In genomic region chr19:48817585-48818124, GRCh38 we compare ENCODE assay signal across 16 cellular contexts. TPM values are rescaled to one million over a fixed set of nuclear protein-coding genes. Genes with fewer than 3 reads are reported as not detected.
A peak's percentile ranks its signal among the peaks of the same experiment; 100 is the strongest.
DNase-seq lines count a peak whose midpoint lies in the region; ATAC-seq, FAIRE-seq and TF ChIP-seq lines count a peak whose summit lies in the region.
"Had no signal": no experiment of that assay in that cellular context is flagged by ENCODE, and none has a peak within 500 bp of the region (broad histone marks: within the 10 kb centered on the region; RNA-seq: fewer than 3 reads in every experiment).

No MANE protein-coding gene starts in this region.

- DNase-seq in NCI-H1417 (lab: John Stamatoyannopoulos, UW) (peak in 2 of 3 experiments; percentile 15 to 44), NCI-H1417 treated with DMSO at 0.1 percent for 48 hours (lab: John Stamatoyannopoulos, UW) (no peak), K562 (ENCODE audit: extremely low read depth in 1 of 4, low spot score in 3 of 4) (no peak), pancreas (no peak), upper lobe of left lung (no peak), WERI-Rb-1 (no peak), NCI-H226 (no peak)
- DNase-seq in activated naive CD4-positive, alpha-beta T cell (lab: John Stamatoyannopoulos, UW) = no peak
- DNase-seq: C1 segment of cervical spinal cord, Kasumi-1, NCI-H446 treated with DMSO at 0.1 percent for 48 hours, NCI-H82, Right ventricle myocardium superior had no signal

- H3K79me2 ChIP-seq in K562 (ENCODE audit: control insufficient read depth, insufficient read depth, low read length) = no peaks in the 10 kb centered on the region

- intact Hi-C loops in K562 (cut with micrococcal nuclease) (no loop called here), pancreas (cut with DNase I) (no loop called here)

- BruUV-seq in K562 (replicated peaks; lab: Mats Ljungman, UMichigan) = no TSS peak

- H3K27me3 ChIP-seq in K562 (ENCODE audit: control insufficient read depth in 2 of 2, insufficient read depth in 2 of 2, low read length in 2 of 2) (no peaks in the 10 kb centered on the region), pancreas (no peaks in the 10 kb centered on the region), upper lobe of left lung (no peaks in the 10 kb centered on the region), WERI-Rb-1 (ENCODE audit: insufficient read depth, low read depth, severe bottlenecking) (no peaks in the 10 kb centered on the region)

- H3K27ac ChIP-seq in K562 (ENCODE audit: extremely low read depth, low read depth, low read length) = no peak overlapping the region
- H3K27ac ChIP-seq in pancreas = peak overlapping the region; percentile 64 to 89 (median 75)
- H3K27ac ChIP-seq in upper lobe of left lung = peak overlapping the region; percentile 71 to 84 (median 76)
- no peak overlapping the region for H3K27ac ChIP-seq in WERI-Rb-1

- H4K20me1 ChIP-seq in K562 (replicated peaks; ENCODE audit: control insufficient read depth, insufficient read depth, low read length) = no peaks in the 10 kb centered on the region

- H3K9me1 ChIP-seq in K562 (ENCODE audit: control insufficient read depth, insufficient read depth, low read length) = no peaks in the 10 kb centered on the region

- in situ Hi-C loops in K562 (cut with MboI) = no loop called here

- no peak for TF ChIP-seq CTCF in K562 (IDR thresholded peaks at IDR 0.05 in 2 of 3, conservative IDR thresholded peaks at IDR 0.05 in 1 of 3; ENCODE audit: insufficient read depth in 2 of 3, low read depth in 1 of 3, low read length in 3 of 3)
- no peak for TF ChIP-seq CTCF in pancreas (IDR thresholded peaks at IDR 0.05)
- no peak for TF ChIP-seq CTCF in upper lobe of left lung (IDR thresholded peaks at IDR 0.05)
- no peak for TF ChIP-seq CTCF in WERI-Rb-1 (IDR thresholded peaks at IDR 0.05; ENCODE audit: low read depth, low read length)

- POLR2A ChIA-PET in K562 (lab: Yijun Ruan, JAX) = interaction anchor here (0.7 kb wide), 1 partner anchor 25 kb away, joined by 3 read pairs; no protein-coding TSS in a partner anchor

- no peak for TF ChIP-seq POLR2A in K562 (conservative IDR thresholded peaks at IDR 0.05)
- no peak for TF ChIP-seq POLR2A in upper lobe of left lung (IDR thresholded peaks at IDR 0.05)

- TF ChIP-seq RAD21 in K562 (CRISPR knock-in tag; conservative IDR thresholded peaks at IDR 0.05 in 1 of 2, IDR thresholded peaks at IDR 0.05 in 1 of 2) = no peak

- WGBS in K562 (ENCODE audit: insufficient coverage, low coverage, missing lambda C conversion rate) = 80% methylated on average over 5 of the region's 5 CpGs
- 63 to 79% methylated on average over 5 of the region's 5 CpGs for WGBS in pancreas, 2 donors
- WGBS in upper lobe of left lung, 2 donors = 66 to 93% methylated on average over 5 of the region's 5 CpGs

- H3K9ac ChIP-seq in K562 (ENCODE audit: insufficient read depth in 1 of 2, low read depth in 2 of 2, low read length in 2 of 2) = no peak overlapping the region

- H3K36me3 ChIP-seq in K562 (ENCODE audit: control insufficient read depth, insufficient read depth, low read length) (no peaks in the 10 kb centered on the region), pancreas (no peaks in the 10 kb centered on the region), upper lobe of left lung (no peaks in the 10 kb centered on the region), WERI-Rb-1 (no peaks in the 10 kb centered on the region)
- H3K36me3 ChIP-seq: HAP-1 had no signal

- H3K4me1 ChIP-seq in K562 (replicated peaks in 1 of 2; ENCODE audit: control insufficient read depth in 2 of 2, insufficient read depth in 2 of 2, low read length in 2 of 2) (peaks cover 7 to 23% of the 10 kb centered on the region in 2 experiments), pancreas (peaks cover 28 to 37% (median 28%) of the 10 kb centered on the region in 3 donors), upper lobe of left lung (peaks cover 8 to 40% (median 26%) of the 10 kb centered on the region in 4 donors)

- H3K4me3 ChIP-seq in K562 = no peak overlapping the region
- no peak overlapping the region for H3K4me3 ChIP-seq in pancreas
- H3K4me3 ChIP-seq in upper lobe of left lung = no peak overlapping the region
- no peak overlapping the region for H3K4me3 ChIP-seq in WERI-Rb-1 (ENCODE audit: low read depth, low read length)
- H3K4me3 ChIP-seq: HAP-1 had no signal

- no peak for ATAC-seq in K562
- ATAC-seq in pancreas = no peak
- ATAC-seq in upper lobe of left lung (ENCODE audit: low FRiP score in 2 of 2) = no peak
- ATAC-seq: Panc1 had no signal

- CTCF ChIA-PET in K562 (lab: Yijun Ruan, JAX; ENCODE audit: low intra/inter-chr PET ratio) = interaction anchor here (1.1 kb wide), 1 partner anchor 18 kb away, joined by 4 read pairs; the partner anchor contains the start of gene HSD17B14

- peaks cover 3% of the 10 kb centered on the region; the same call in 1 of the 2 replicates for H3K9me3 ChIP-seq in K562 (replicated peaks; ENCODE audit: control insufficient read depth, insufficient read depth, low read depth, low read length)
- no peaks in the 10 kb centered on the region for H3K9me3 ChIP-seq in pancreas
- H3K9me3 ChIP-seq in upper lobe of left lung = no peaks in the 10 kb centered on the region
- no peaks in the 10 kb centered on the region for H3K9me3 ChIP-seq in WERI-Rb-1 (ENCODE audit: severe bottlenecking)
- H3K9me3 ChIP-seq: HAP-1 had no signal

- no peak for FAIRE-seq in K562 (lab: Jason Lieb, UNC)
- FAIRE-seq in pancreas (lab: Jason Lieb, UNC) = no peak
- FAIRE-seq: GM12891 had no signal

- no peak overlapping the region for H3K4me2 ChIP-seq in K562 (ENCODE audit: insufficient read depth, low read length)

- H2AFZ ChIP-seq in K562 (ENCODE audit: low read depth, low read length) = no peak overlapping the region

- TF ChIP-seq EP300 in K562 (IDR thresholded peaks at IDR 0.05; ENCODE audit: low read length) (no peak), upper lobe of left lung (IDR thresholded peaks at IDR 0.05) (no peak)

RNA-seq across cellular contexts. Expression of gene BCAT2, which starts 6.8 kb away (rescaled TPM):
- total RNA-seq in K562 (2011; cell fraction: chromatin; rRNA removed; ENCODE audit: low replicate concordance) = 51.3 and 119 TPM in 2 replicates
- 57.0 and 58.4 TPM in 2 replicates for total RNA-seq in K562 (2011; cell fraction: nucleolus; rRNA removed)
- 47.7 and 57.1 TPM in 2 replicates for total RNA-seq in K562 (2011; cell fraction: nucleoplasm; rRNA removed)
- 57.8 and 69.7 TPM in 2 replicates for total RNA-seq in K562 (2014; rRNA removed)
- total RNA-seq in K562 (2014; rRNA removed; fragmentation: Illumina TruSeq; extraction: Trizol) = 12.4 and 18.9 TPM in 2 replicates
- total RNA-seq in K562 (2015; rRNA removed; fragmentation: Illumina TruSeq; extraction: Trizol) = 31.4 and 32.6 TPM in 2 replicates
- 79.6 and 84.8 TPM in 2 replicates for total RNA-seq in K562 (2021)
- 29.7 and 54.4 TPM in 2 replicates for polyA plus RNA-seq in K562 (2011; rRNA removed)
- polyA plus RNA-seq in K562 (2011; cell fraction: cytosol; rRNA removed) = 62.1 and 122 TPM in 2 replicates
- 58.1 and 87.7 TPM in 2 replicates for polyA plus RNA-seq in K562 (2011; cell fraction: nucleus; rRNA removed)
- 50.4 and 57.4 TPM in 2 replicates for polyA plus RNA-seq in K562 (2012)
- polyA plus RNA-seq in K562 (2014; fragmentation: Illumina TruSeq; extraction: Trizol) = 53.9 and 68.4 TPM in 2 replicates
- 10 to 100 TPM in 1 of 2 experiments, 1 to 10 TPM in 1; 3.4 to 17.0 TPM for polyA plus RNA-seq in K562 (2014; fragmentation: Nextera tagmentation; extraction: Ambion mirVana)
- 61.3 and 70.5 TPM in 2 replicates for polyA plus RNA-seq in K562 (2014; rRNA removed)
- polyA minus RNA-seq in K562 (2011; rRNA and poly(A)+ RNA removed) = 19.9 and 22.6 TPM in 2 replicates
- polyA minus RNA-seq in K562 (2011; cell fraction: cytosol; rRNA and poly(A)+ RNA removed) = 31.7 and 42.9 TPM in 2 replicates
- polyA minus RNA-seq in K562 (2011; cell fraction: nucleus; rRNA and poly(A)+ RNA removed) = 13.1 and 17.9 TPM in 2 replicates
- 10 to 100 TPM; 26.6 to 53.8 (median 36.3) TPM for total RNA-seq in pancreas
- polyA plus RNA-seq in pancreas = 10 to 100 TPM; 59.7 to 91.8 TPM
- total RNA-seq in upper lobe of left lung = 100 to 1,000 TPM in 1 of 6 donors, 10 to 100 TPM in 5; 50.7 to 221 (median 81.2) TPM

RNA-seq across cellular contexts. Expression of gene HSD17B14, which starts 18.6 kb away (rescaled TPM):
- 0.70 and 1.7 TPM in 2 replicates for total RNA-seq in K562 (2011; cell fraction: chromatin; rRNA removed; ENCODE audit: low replicate concordance)
- 0.50 and 1.1 TPM in 2 replicates for total RNA-seq in K562 (2011; cell fraction: nucleolus; rRNA removed)
- 0.53 and 0.88 TPM in 2 replicates for total RNA-seq in K562 (2011; cell fraction: nucleoplasm; rRNA removed)
- total RNA-seq in K562 (2014; rRNA removed) (0.20 TPM in 1 of 2 replicates, not detected in the other), K562 (2014; rRNA removed; fragmentation: Illumina TruSeq; extraction: Trizol) (not detected in 2 replicates), K562 (2015; rRNA removed; fragmentation: Illumina TruSeq; extraction: Trizol) (not detected in 2 replicates), K562 (2021) (0.16 TPM in 1 of 2 replicates, not detected in the other), pancreas (1 to 10 TPM in 4 of 6 donors, under 1 TPM in 2; 0.69 to 4.0 (median 1.7) TPM), upper lobe of left lung (10 to 100 TPM; 13.8 to 65.0 (median 28.5) TPM)
- polyA plus RNA-seq in K562 (2011; rRNA removed) (0.20 TPM in 1 of 2 replicates, not detected in the other), K562 (2014; fragmentation: Illumina TruSeq; extraction: Trizol) (not detected in 2 replicates), K562 (2014; fragmentation: Nextera tagmentation; extraction: Ambion mirVana) (not detected), K562 (2014; rRNA removed) (not detected in 2 replicates), pancreas (10 to 100 TPM in 1 of 2 donors, 1 to 10 TPM in 1; 8.5 to 25.4 TPM)
- polyA plus RNA-seq in K562 (2011; cell fraction: cytosol; rRNA removed) = 0.19 and 0.22 TPM in 2 replicates
- polyA plus RNA-seq in K562 (2011; cell fraction: nucleus; rRNA removed) = 0.60 and 1.2 TPM in 2 replicates
- polyA plus RNA-seq in K562 (2012) = 0.21 and 1.0 TPM in 2 replicates
- not detected in 2 replicates for polyA minus RNA-seq in K562 (2011; rRNA and poly(A)+ RNA removed)
- not detected in 2 replicates for polyA minus RNA-seq in K562 (2011; cell fraction: cytosol; rRNA and poly(A)+ RNA removed)
- polyA minus RNA-seq in K562 (2011; cell fraction: nucleus; rRNA and poly(A)+ RNA removed) = not detected in 2 replicates

RNA-seq across cellular contexts. Expression of gene PLEKHA4, which starts 50.8 kb away (rescaled TPM):
- 22.1 and 56.7 TPM in 2 replicates for total RNA-seq in K562 (2011; cell fraction: chromatin; rRNA removed; ENCODE audit: low replicate concordance)
- 27.5 and 39.4 TPM in 2 replicates for total RNA-seq in K562 (2011; cell fraction: nucleolus; rRNA removed)
- 22.7 and 27.9 TPM in 2 replicates for total RNA-seq in K562 (2011; cell fraction: nucleoplasm; rRNA removed)
- 17.0 and 20.1 TPM in 2 replicates for total RNA-seq in K562 (2014; rRNA removed)
- 3.3 and 4.4 TPM in 2 replicates for total RNA-seq in K562 (2014; rRNA removed; fragmentation: Illumina TruSeq; extraction: Trizol)
- total RNA-seq in K562 (2015; rRNA removed; fragmentation: Illumina TruSeq; extraction: Trizol) = 5.2 and 5.6 TPM in 2 replicates
- total RNA-seq in K562 (2021) = 27.2 and 30.8 TPM in 2 replicates
- polyA plus RNA-seq in K562 (2011; rRNA removed) = 13.4 and 25.1 TPM in 2 replicates
- 20.5 and 26.0 TPM in 2 replicates for polyA plus RNA-seq in K562 (2011; cell fraction: cytosol; rRNA removed)
- 33.6 and 37.4 TPM in 2 replicates for polyA plus RNA-seq in K562 (2011; cell fraction: nucleus; rRNA removed)
- polyA plus RNA-seq in K562 (2012) = 17.0 and 29.2 TPM in 2 replicates
- polyA plus RNA-seq in K562 (2014; fragmentation: Illumina TruSeq; extraction: Trizol) = 11.4 and 18.4 TPM in 2 replicates
- under 1 TPM; 0.07 to 0.31 TPM for polyA plus RNA-seq in K562 (2014; fragmentation: Nextera tagmentation; extraction: Ambion mirVana)
- 22.0 and 23.5 TPM in 2 replicates for polyA plus RNA-seq in K562 (2014; rRNA removed)
- polyA minus RNA-seq in K562 (2011; rRNA and poly(A)+ RNA removed) = 2.8 and 3.5 TPM in 2 replicates
- 10.6 and 15.0 TPM in 2 replicates for polyA minus RNA-seq in K562 (2011; cell fraction: cytosol; rRNA and poly(A)+ RNA removed)
- 8.1 and 13.7 TPM in 2 replicates for polyA minus RNA-seq in K562 (2011; cell fraction: nucleus; rRNA and poly(A)+ RNA removed)
- 10 to 100 TPM in 2 of 6 donors, 1 to 10 TPM in 4; 5.9 to 19.7 (median 8.7) TPM for total RNA-seq in pancreas
- polyA plus RNA-seq in pancreas = 10 to 100 TPM; 18.2 to 28.3 TPM
- 10 to 100 TPM in 5 of 6 donors, 1 to 10 TPM in 1; 6.3 to 34.9 (median 21.2) TPM for total RNA-seq in upper lobe of left lung

RNA-seq across cellular contexts. Expression of gene PPP1R15A, which starts 54.6 kb away (rescaled TPM):
- 91.7 and 166 TPM in 2 replicates for total RNA-seq in K562 (2011; cell fraction: chromatin; rRNA removed; ENCODE audit: low replicate concordance)
- total RNA-seq in K562 (2011; cell fraction: nucleolus; rRNA removed) = 117 and 129 TPM in 2 replicates
- total RNA-seq in K562 (2011; cell fraction: nucleoplasm; rRNA removed) = 102 and 128 TPM in 2 replicates
- total RNA-seq in K562 (2014; rRNA removed) (59.1 and 87.0 TPM in 2 replicates), K562 (2014; rRNA removed; fragmentation: Illumina TruSeq; extraction: Trizol) (37.8 and 44.0 TPM in 2 replicates), K562 (2015; rRNA removed; fragmentation: Illumina TruSeq; extraction: Trizol) (34.8 and 35.5 TPM in 2 replicates), K562 (2021) (64.8 and 67.4 TPM in 2 replicates), pancreas (10 to 100 TPM in 5 of 6 donors, 1 to 10 TPM in 1; 8.1 to 20.6 (median 12.4) TPM), upper lobe of left lung (100 to 1,000 TPM in 5 of 6 donors, 10 to 100 TPM in 1; 96.2 to 194 (median 114) TPM)
- polyA plus RNA-seq in K562 (2011; rRNA removed) (38.1 and 60.9 TPM in 2 replicates), K562 (2014; fragmentation: Illumina TruSeq; extraction: Trizol) (67.6 and 73.7 TPM in 2 replicates), K562 (2014; fragmentation: Nextera tagmentation; extraction: Ambion mirVana) (1 to 10 TPM in 1 of 2 experiments, under 1 TPM in 1; 0.42 to 1.3 TPM), K562 (2014; rRNA removed) (55.7 and 77.6 TPM in 2 replicates), pancreas (10 to 100 TPM; 28.2 to 53.2 TPM)
- 32.7 and 34.1 TPM in 2 replicates for polyA plus RNA-seq in K562 (2011; cell fraction: cytosol; rRNA removed)
- polyA plus RNA-seq in K562 (2011; cell fraction: nucleus; rRNA removed) = 82.3 and 88.1 TPM in 2 replicates
- 62.3 and 136 TPM in 2 replicates for polyA plus RNA-seq in K562 (2012)
- polyA minus RNA-seq in K562 (2011; rRNA and poly(A)+ RNA removed) = 26.6 and 38.8 TPM in 2 replicates
- polyA minus RNA-seq in K562 (2011; cell fraction: cytosol; rRNA and poly(A)+ RNA removed) = 24.1 and 29.0 TPM in 2 replicates
- polyA minus RNA-seq in K562 (2011; cell fraction: nucleus; rRNA and poly(A)+ RNA removed) = 33.5 and 61.9 TPM in 2 replicates

Comparison
In these comparisons a context has a peak if more than half of its experiments do, and no peak if none do; other contexts are left out.
1. DNase-seq: peak in NCI-H1417 (2 of 3); none in NCI-H1417 treated with DMSO at 0.1 percent for 48 hours (single experiment), K562 (0 of 4), pancreas (0 of 6), upper lobe of left lung (0 of 2), activated naive CD4-positive, alpha-beta T cell (0 of 4), WERI-Rb-1 (single experiment) and NCI-H226 (single experiment).
2. H3K27ac ChIP-seq: peak in pancreas (4 of 4) and upper lobe of left lung (4 of 4); none in K562 (single experiment) and WERI-Rb-1 (single experiment).